ENCODE assay signal across 8 cellular contexts in the genomic region with DNA sequence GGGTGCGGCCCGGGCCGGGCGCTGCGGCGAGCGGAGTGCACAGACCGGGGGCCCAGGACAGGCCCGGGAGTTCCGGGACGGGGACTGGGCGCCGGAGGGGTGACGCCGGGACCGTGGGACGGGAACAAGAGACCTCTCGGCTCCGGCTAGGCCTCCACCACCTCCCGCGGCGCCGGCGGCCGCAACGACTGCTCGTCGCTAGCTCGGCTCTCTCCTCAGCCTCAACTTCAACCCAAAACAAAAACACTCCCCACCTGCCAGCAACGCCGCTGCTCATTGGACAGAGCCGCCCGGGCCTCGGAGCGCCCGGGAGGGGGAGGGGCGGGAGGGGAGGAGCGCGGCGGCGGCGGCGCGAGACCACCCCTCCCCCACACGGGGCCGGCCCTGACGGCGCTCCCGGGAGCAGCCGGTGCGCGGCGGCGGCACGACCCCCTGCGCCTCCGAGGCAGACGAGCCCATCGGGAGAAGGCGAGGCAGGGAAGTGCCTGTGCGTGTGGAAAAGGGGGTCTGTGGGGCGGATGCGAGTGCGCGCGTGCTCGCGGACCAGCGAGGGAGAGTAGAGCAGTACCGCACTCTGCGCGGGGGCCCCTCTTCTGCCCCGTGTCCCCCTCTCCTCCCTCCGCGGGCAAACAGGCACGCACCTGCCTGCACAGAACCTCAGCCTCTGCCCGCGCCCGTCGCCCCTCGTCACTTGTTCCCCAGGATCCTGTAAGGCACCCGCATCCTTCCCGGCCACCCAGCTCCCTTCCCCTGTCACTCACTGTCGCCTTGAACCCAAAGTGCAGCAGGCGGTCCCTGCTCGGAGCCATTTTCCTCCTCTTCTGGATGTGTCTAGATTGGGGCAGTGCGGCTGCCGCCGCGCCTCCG. TPM values are rescaled to one million over a fixed set of nuclear protein-coding genes. Genes with fewer than 3 reads are reported as not detected.
DNase-seq lines count a peak whose midpoint lies in the region; ATAC-seq and TF ChIP-seq lines count a peak whose summit lies in the region.

A gene with protein sequence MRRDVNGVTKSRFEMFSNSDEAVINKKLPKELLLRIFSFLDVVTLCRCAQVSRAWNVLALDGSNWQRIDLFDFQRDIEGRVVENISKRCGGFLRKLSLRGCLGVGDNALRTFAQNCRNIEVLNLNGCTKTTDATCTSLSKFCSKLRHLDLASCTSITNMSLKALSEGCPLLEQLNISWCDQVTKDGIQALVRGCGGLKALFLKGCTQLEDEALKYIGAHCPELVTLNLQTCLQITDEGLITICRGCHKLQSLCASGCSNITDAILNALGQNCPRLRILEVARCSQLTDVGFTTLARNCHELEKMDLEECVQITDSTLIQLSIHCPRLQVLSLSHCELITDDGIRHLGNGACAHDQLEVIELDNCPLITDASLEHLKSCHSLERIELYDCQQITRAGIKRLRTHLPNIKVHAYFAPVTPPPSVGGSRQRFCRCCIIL (minus strand): TSS at position 215 of the 867 bp plus-strand sequence. CDS start 224 bp downstream, outside the sequence.

- H3K27me3 ChIP-seq in heart right ventricle = no peaks in the 10 kb centered on the region
- H3K27me3 ChIP-seq in transverse colon = no peaks in the 10 kb centered on the region

- H3K27ac ChIP-seq in heart right ventricle = peak within 1 kb of the TSS; percentile 79 to 97 (median 92)
- H3K27ac ChIP-seq in transverse colon = peak within 1 kb of the TSS; percentile 88 to 99 (median 94)

- TF ChIP-seq EP300 in transverse colon (IDR thresholded peaks at IDR 0.05; ENCODE audit: low read depth) = no peak

- WGBS in heart right ventricle, 2 donors = 0% methylated on average over 67 to 91 of the region's 91 CpGs
- 1% methylated on average over 17 of the region's 91 CpGs; no CpG with 5 or more reads in 1 of the 2 donors for WGBS in transverse colon (ENCODE audit: low coverage in 1 of 2), 2 donors

- ATAC-seq in HG02798 (IDR thresholded peaks at IDR 0.05; ENCODE audit: poor library complexity, unreplicated experiment) = peak; percentile 76
- peak; percentile 91 to 96 (median 94) for ATAC-seq in heart right ventricle

- intact Hi-C loops in T-helper 1 cell treated with Interleukin-12 subunit alpha and Interleukin-12 subunit beta and Interleukin-4 antibody, amounts not matched to agents 30 ng/mL and 1 ng/mL, for 36 hours (cut with micrococcal nuclease) = loop anchor here (1.0 to 10.0 kb wide), 7 partner anchors 50 to 1797 kb away; partner anchors contain the start of genes CDK12, LRRC3C, MED1 and ORMDL3
- intact Hi-C loops in heart right ventricle (cut with DNase I) (loop anchor here in 6 of 10 donors (5.0 to 10.0 kb wide), 4 partner anchors 117 to 127 kb away; no protein-coding TSS in a partner anchor), posterior cingulate gyrus (cut with DNase I) (loop anchor here (5.0 kb wide), 1 partner anchor 61 kb away; the partner anchor contains the start of gene CDK12), transverse colon (cut with DNase I; ENCODE audit: low total_unique reads) (no loop called here)

- in situ Hi-C loops in transverse colon (cut with MboI; ENCODE audit: low pct_ligation_motif_present in 1 of 4, low pct_unique_long_range_greater_than_20kb in 1 of 4, low sequenced_read_pairs in 3 of 4) = loop anchor here in 1 of 4 donors (10.0 kb wide), 1 partner anchor 53 kb away; the partner anchor contains the start of gene MED1

- DNase-seq in NCI-H146 (lab: John Stamatoyannopoulos, UW) (peak; percentile 83), amniotic epithelial cell (ENCODE audit: low read depth) (peak; percentile 81), heart right ventricle (peak; percentile 95 to 96), posterior cingulate gyrus (peak; percentile 85 to 98 (median 90)), transverse colon (peak; percentile 95)

- H3K4me1 ChIP-seq in heart right ventricle = peaks cover 3 to 41% (median 28%) of the 10 kb centered on the region in 9 donors
- peaks cover 7 to 51% (median 19%) of the 10 kb centered on the region in 4 donors for H3K4me1 ChIP-seq in transverse colon

- peak; percentile 87 for TF ChIP-seq POLR2A in transverse colon (IDR thresholded peaks at IDR 0.05)

- H3K36me3 ChIP-seq in heart right ventricle = peaks cover 0 to 18% (median 0%) of the 10 kb centered on the region in 9 donors
- H3K36me3 ChIP-seq in transverse colon = no peaks in the 10 kb centered on the region

- H3K9me3 ChIP-seq in heart right ventricle = no peaks in the 10 kb centered on the region
- H3K9me3 ChIP-seq in transverse colon = no peaks in the 10 kb centered on the region

- H3K4me3 ChIP-seq in GM12875 (ENCODE audit: low read depth, low read length) (peak within 1 kb of the TSS; percentile 98), heart right ventricle (peak within 1 kb of the TSS; percentile 53 to 100 (median 96)), transverse colon (peak within 1 kb of the TSS; percentile 66 to 99 (median 92))

- TF ChIP-seq CTCF in GM12875 (IDR thresholded peaks at IDR 0.05; ENCODE audit: borderline replicate concordance, insufficient read depth, low read depth, low read length) (no peak), heart right ventricle (IDR thresholded peaks at IDR 0.05) (no peak), transverse colon (IDR thresholded peaks at IDR 0.05) (no peak)

RNA-seq across cellular contexts. Expression of the gene that starts here (rescaled TPM):
- 15.7 and 16.7 TPM in 2 replicates for total RNA-seq in T-helper 1 cell treated with Interleukin-12 subunit alpha and Interleukin-12 subunit beta and Interleukin-4 antibody, amounts not matched to agents 30 ng/mL and 1 ng/mL, for 36 hours
- total RNA-seq in heart right ventricle = 10 to 100 TPM in 9 of 10 donors, 1 to 10 TPM in 1; 7.1 to 19.7 (median 15.7) TPM
- polyA plus RNA-seq in heart right ventricle = 1 to 10 TPM; 1.7 to 3.9 TPM
- 10 to 100 TPM; 13.8 to 49.4 (median 23.1) TPM for total RNA-seq in transverse colon

Comparison
In these comparisons a context has a peak if more than half of its experiments do, and no peak if none do; other contexts are left out.
1. Peak in every context shown above with its lines: DNase-seq, ATAC-seq, H3K4me3 ChIP-seq and H3K27ac ChIP-seq.